ENCODE assay signal across 12 cellular contexts in the genomic region with DNA sequence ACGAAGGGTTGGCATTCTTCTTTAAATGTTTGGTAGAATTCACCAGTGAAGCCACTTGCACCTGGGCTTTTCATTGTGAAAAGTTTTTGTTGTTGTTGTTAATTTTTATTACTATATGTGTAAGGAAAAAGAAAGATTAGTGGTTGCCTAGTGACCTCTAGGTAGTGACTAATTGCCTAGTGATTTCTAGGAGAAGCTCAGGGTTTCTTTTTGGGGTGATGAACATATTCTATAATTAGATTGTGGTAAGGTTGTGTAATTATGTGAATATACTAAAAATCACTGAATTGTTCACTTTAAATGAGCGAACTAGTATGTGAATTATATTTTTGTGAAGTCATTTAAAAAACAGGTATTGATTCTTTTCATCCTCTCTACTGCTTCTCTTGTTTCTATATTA.
DNase-seq lines count a peak whose midpoint lies in the region; ATAC-seq lines count a peak whose summit lies in the region.
"Had no signal": no experiment of that assay in that cellular context is flagged by ENCODE, and none has a peak within 500 bp of the region (broad histone marks: within the 10 kb centered on the region; RNA-seq: fewer than 3 reads in every experiment).

No MANE protein-coding gene starts in this region.

- ATAC-seq in activated CD4-positive, alpha-beta T cell treated with anti-CD3 and anti-CD28 coated beads for 36 hours = no peak
- ATAC-seq in GM18870 (IDR thresholded peaks at IDR 0.05; ENCODE audit: unreplicated experiment) (no peak), GM19023 (IDR thresholded peaks at IDR 0.05; ENCODE audit: unreplicated experiment) (no peak)

- no peak for DNase-seq in activated CD4-positive, alpha-beta T cell treated with anti-CD3 and anti-CD28 coated beads for 36 hours
- DNase-seq in activated CD4-positive, alpha-beta T cell treated with anti-CD3 and anti-CD28 coated beads for 4 hours = no peak
- DNase-seq in M059J (ENCODE audit: low read depth) = peak; percentile 96
- peak; percentile 79 for DNase-seq in kidney tubule cell (ENCODE audit: low spot score)
- DNase-seq in globus pallidus (ENCODE audit: low spot score) = no peak
- DNase-seq: body of pancreas, DMS79, KBM-7, NCI-H2081 treated with DMSO at 0.1 percent for 48 hours had no signal

- H3K4me3 Mint-ChIP-seq in activated CD4-positive, alpha-beta T cell treated with anti-CD3 and anti-CD28 coated beads for 36 hours = no peak overlapping the region
- H3K4me3 Mint-ChIP-seq in activated naive CD8-positive, alpha-beta T cell = no peak overlapping the region

- intact Hi-C loops in activated CD4-positive, alpha-beta T cell treated with anti-CD3 and anti-CD28 coated beads for 36 hours (cut with DNase I, micrococcal nuclease) = loop anchor here (1.0 to 5.0 kb wide), 10 partner anchors 31 to 189 kb away; partner anchors contain the start of gene NEDD9 (in 1 of the 2)

- H3K4me1 Mint-ChIP-seq in activated CD4-positive, alpha-beta T cell treated with anti-CD3 and anti-CD28 coated beads for 36 hours = peaks cover 52% of the 10 kb centered on the region
- H3K4me1 Mint-ChIP-seq in activated naive CD8-positive, alpha-beta T cell (ENCODE audit: low read depth) = peaks cover 34% of the 10 kb centered on the region

- CTCF ChIA-PET in activated CD4-positive, alpha-beta T cell treated with anti-CD3 and anti-CD28 coated beads for 36 hours (lab: Charles Lee) = interaction anchor here (0.9 to 2.0 kb wide), 2 partner anchors 32 to 81 kb away, joined by 3 to 6 read pairs; no protein-coding TSS in a partner anchor

- no peaks in the 10 kb centered on the region for H3K36me3 Mint-ChIP-seq in activated CD4-positive, alpha-beta T cell treated with anti-CD3 and anti-CD28 coated beads for 36 hours (ENCODE audit: low read depth)
- no peaks in the 10 kb centered on the region for H3K36me3 Mint-ChIP-seq in activated naive CD8-positive, alpha-beta T cell

- H3K27ac Mint-ChIP-seq in activated CD4-positive, alpha-beta T cell treated with anti-CD3 and anti-CD28 coated beads for 36 hours = peak overlapping the region; percentile 69
- H3K27ac Mint-ChIP-seq in activated naive CD8-positive, alpha-beta T cell = peak overlapping the region; percentile 80

- no peaks in the 10 kb centered on the region for H3K27me3 Mint-ChIP-seq in activated CD4-positive, alpha-beta T cell treated with anti-CD3 and anti-CD28 coated beads for 36 hours
- H3K27me3 Mint-ChIP-seq in activated naive CD8-positive, alpha-beta T cell = no peaks in the 10 kb centered on the region

- H3K9me3 Mint-ChIP-seq in activated CD4-positive, alpha-beta T cell treated with anti-CD3 and anti-CD28 coated beads for 36 hours (ENCODE audit: low read depth) = peaks cover 3% of the 10 kb centered on the region
- H3K9me3 Mint-ChIP-seq in activated naive CD8-positive, alpha-beta T cell (ENCODE audit: low read depth) = no peaks in the 10 kb centered on the region

- POLR2A ChIA-PET in activated CD4-positive, alpha-beta T cell treated with anti-CD3 and anti-CD28 coated beads for 36 hours (lab: Charles Lee) = interaction anchor here (0.6 to 1.7 kb wide), 4 partner anchors 46 to 650 kb away, joined by 3 to 8 read pairs (median 4); no protein-coding TSS in a partner anchor

Comparison
In these comparisons a context has a peak if more than half of its experiments do, and no peak if none do; other contexts are left out.
1. DNase-seq: peak in M059J (single experiment) and kidney tubule cell (single experiment); none in activated CD4-positive, alpha-beta T cell treated with anti-CD3 and anti-CD28 coated beads for 36 hours (single experiment), activated CD4-positive, alpha-beta T cell treated with anti-CD3 and anti-CD28 coated beads for 4 hours (0 of 2) and globus pallidus (single experiment).